Comparison of ENCODE assay signal across 9 cellular contexts in the genomic region with DNA sequence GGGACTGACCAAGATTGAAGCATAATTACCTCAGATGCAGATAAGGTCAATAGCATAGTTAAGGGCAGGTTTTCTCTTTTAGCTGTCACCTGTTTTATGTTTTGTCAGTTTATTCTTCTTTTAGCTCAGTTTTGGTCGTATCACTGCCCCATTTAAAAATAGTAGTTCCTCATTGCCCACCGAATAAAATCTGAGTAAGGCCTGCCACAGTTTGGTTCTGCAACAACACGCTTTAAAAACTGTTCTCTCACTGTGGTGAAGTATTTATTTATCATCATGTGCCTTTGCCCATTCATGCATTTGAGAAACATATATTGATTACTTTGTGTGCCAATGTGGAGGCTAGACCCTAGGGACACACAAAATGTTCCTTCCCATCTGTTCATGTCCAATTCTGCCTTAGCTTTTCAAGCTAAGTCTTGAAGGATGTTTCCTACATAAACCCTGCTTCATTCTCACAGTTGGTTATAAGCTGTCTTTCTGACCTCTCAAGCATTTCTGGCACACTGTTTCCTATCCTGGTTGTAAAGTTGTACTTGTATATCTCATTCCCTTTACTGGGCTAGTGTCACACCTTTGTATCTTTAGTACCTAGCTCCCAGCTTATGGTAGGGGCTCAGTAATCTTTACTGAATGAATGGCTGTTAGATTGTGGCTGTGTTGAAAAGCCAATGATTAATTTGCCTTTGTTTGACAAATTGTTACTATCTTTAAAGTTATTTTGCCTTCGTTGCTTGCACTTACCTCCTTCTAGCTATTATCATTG. TPM values are rescaled to one million over a fixed set of nuclear protein-coding genes. Genes with fewer than 3 reads are reported as not detected.
DNase-seq lines count a peak whose midpoint lies in the region; ATAC-seq and TF ChIP-seq lines count a peak whose summit lies in the region.
"Had no signal": no experiment of that assay in that cellular context is flagged by ENCODE, and none has a peak within 500 bp of the region (broad histone marks: within the 10 kb centered on the region; RNA-seq: fewer than 3 reads in every experiment).

No MANE protein-coding gene starts in this region.

- peak overlapping the region; percentile 7 for H3K27ac Mint-ChIP-seq in central memory CD8-positive, alpha-beta T cell (ENCODE audit: low read depth)
- H3K27ac Mint-ChIP-seq in neural progenitor cell: peak overlapping the region; percentile 67

- no peak overlapping the region for H3K4me3 Mint-ChIP-seq in central memory CD8-positive, alpha-beta T cell
- H3K4me3 Mint-ChIP-seq in neural progenitor cell: no peak overlapping the region

- H3K9me2 ChIP-seq in DOHH2 (replicated peaks; ENCODE audit: control insufficient read depth, low read length): no peaks in the 10 kb centered on the region

- H3K79me2 ChIP-seq in DOHH2 (ENCODE audit: control insufficient read depth, low read length) (peaks cover 98% of the 10 kb centered on the region), neural progenitor cell (ENCODE audit: low read depth) (peaks cover 100% of the 10 kb centered on the region)

- H3K36me3 Mint-ChIP-seq in central memory CD8-positive, alpha-beta T cell (ENCODE audit: insufficient read depth): peaks cover 7% of the 10 kb centered on the region
- peaks cover 25% of the 10 kb centered on the region for H3K36me3 Mint-ChIP-seq in neural progenitor cell

- H3K4me1 Mint-ChIP-seq in central memory CD8-positive, alpha-beta T cell: peaks cover 65% of the 10 kb centered on the region
- H3K4me1 Mint-ChIP-seq in neural progenitor cell: peaks cover 28% of the 10 kb centered on the region

- DNase-seq in MV-4-11 (lab: John Stamatoyannopoulos, UW): peak; percentile 12
- DNase-seq in central memory CD8-positive, alpha-beta T cell (ENCODE audit: low spot score in 2 of 2): no peak
- DNase-seq in neural progenitor cell (ENCODE audit: low spot score): no peak
- DNase-seq in HK-2 (ENCODE audit: unreplicated experiment): no peak
- DNase-seq in amygdala (lab: John Stamatoyannopoulos, UW): no peak
- DNase-seq in glomerular visceral epithelial cell (ENCODE audit: extremely low spot score): no peak
- DNase-seq: Peyer's patch had no signal

- peak overlapping the region; percentile 70 for H3K4me3 ChIP-seq in DOHH2 (ENCODE audit: low read length)
- no peak overlapping the region for H3K4me3 ChIP-seq in neural progenitor cell
- H3K4me3 ChIP-seq: Peyer's patch had no signal

- H3K9me3 ChIP-seq in DOHH2 (ENCODE audit: control insufficient read depth, insufficient read depth, low read length) (peaks cover 6% of the 10 kb centered on the region; the same call in 1 of the 2 replicates), neural progenitor cell (ENCODE audit: low read depth) (no peaks in the 10 kb centered on the region)
- H3K9me3 ChIP-seq: Peyer's patch had no signal

- H3K4me1 ChIP-seq in DOHH2 (ENCODE audit: control insufficient read depth, low read length): peaks cover 96% of the 10 kb centered on the region
- H3K4me1 ChIP-seq in neural progenitor cell: peaks cover 52% of the 10 kb centered on the region

- H3K27me3 Mint-ChIP-seq in central memory CD8-positive, alpha-beta T cell: no peaks in the 10 kb centered on the region
- H3K27me3 Mint-ChIP-seq in neural progenitor cell (ENCODE audit: insufficient read depth, low read depth): peaks cover 3% of the 10 kb centered on the region

- H3K9ac ChIP-seq in neural progenitor cell: no peak overlapping the region

- H3K9me3 Mint-ChIP-seq in central memory CD8-positive, alpha-beta T cell: no peaks in the 10 kb centered on the region
- H3K9me3 Mint-ChIP-seq in neural progenitor cell: peaks cover 22% of the 10 kb centered on the region

- H3K27ac ChIP-seq in DOHH2 (ENCODE audit: low read depth, low read length) (peak overlapping the region; percentile 96), neural progenitor cell (peak overlapping the region; percentile 82)

- H2AFZ ChIP-seq in neural progenitor cell (replicated peaks): no peak overlapping the region

- H4K20me1 ChIP-seq in DOHH2 (ENCODE audit: control insufficient read depth, insufficient read depth, low read depth, low read length) (0 out of 2 replicates have a peak, but pooled peaks cover 8% of the 10 kb centered on the region), neural progenitor cell (ENCODE audit: low read depth) (peaks cover 71% of the 10 kb centered on the region)

- peaks cover 20% of the 10 kb centered on the region for H3K36me3 ChIP-seq in DOHH2 (ENCODE audit: control insufficient read depth, low read length)
- no peaks in the 10 kb centered on the region for H3K36me3 ChIP-seq in neural progenitor cell
- H3K36me3 ChIP-seq: Peyer's patch had no signal

- H3K4me2 ChIP-seq in DOHH2 (ENCODE audit: low read length) (peak overlapping the region; percentile 92), neural progenitor cell (peak overlapping the region; percentile 52)

- TF ChIP-seq CTCF in DOHH2 (IDR thresholded peaks at IDR 0.05; ENCODE audit: low read depth, low read length, poor library complexity, severe bottlenecking): no peak
- no peak for TF ChIP-seq CTCF in neural progenitor cell (IDR thresholded peaks at IDR 0.05)

- peaks cover 32% of the 10 kb centered on the region for H3F3A ChIP-seq in DOHH2 (ENCODE audit: control insufficient read depth, insufficient read depth)
- peaks cover 15% of the 10 kb centered on the region for H3F3A ChIP-seq in neural progenitor cell (ENCODE audit: low read depth)

- H3K27me3 ChIP-seq in DOHH2 (ENCODE audit: control insufficient read depth, low read length): no peaks in the 10 kb centered on the region
- no peaks in the 10 kb centered on the region for H3K27me3 ChIP-seq in neural progenitor cell
- H3K27me3 ChIP-seq: Peyer's patch had no signal

- no peak for ATAC-seq in central memory CD8-positive, alpha-beta T cell (replicated peaks; ENCODE audit: extremely low read depth, poor library complexity, severe bottlenecking)
- ATAC-seq in HG02763 (IDR thresholded peaks at IDR 0.05; ENCODE audit: unreplicated experiment): no peak

RNA-seq across cellular contexts. Expression of a gene that starts 23.9 kb away (rescaled TPM):
- total RNA-seq in neural progenitor cell (ENCODE audit: low replicate concordance): 69.0 and 73.8 TPM in 2 replicates
